18 cellular contexts compared by ENCODE assay signal in genomic region chr16:18783430-18784341, GRCh38. TPM values are rescaled to one million over a fixed set of nuclear protein-coding genes. Genes with fewer than 3 reads are reported as not detected.
DNase-seq lines count a peak whose midpoint lies in the region; ATAC-seq, FAIRE-seq and TF ChIP-seq lines count a peak whose summit lies in the region.
"Had no signal": no experiment of that assay in that cellular context is flagged by ENCODE, and none has a peak within 500 bp of the region (broad histone marks: within the 10 kb centered on the region; RNA-seq: fewer than 3 reads in every experiment).

No MANE protein-coding gene starts in this region.

- TF ChIP-seq RAD21 in HepG2 (CRISPR knock-in tag; IDR thresholded peaks at IDR 0.05) = no peak

- in situ Hi-C loops in HepG2 (cut with HindIII; ENCODE audit: extremely low pct_ligation_motif_present, low pct_unique_long_range_greater_than_20kb) = no loop called here

- peaks cover 48% of the 10 kb centered on the region for H3K36me3 Mint-ChIP-seq in T-cell
- H3K36me3 Mint-ChIP-seq in immature natural killer cell = peaks cover 12 to 49% (median 44%) of the 10 kb centered on the region in 3 donors

- peak overlapping the region; percentile 32 to 71 for H3K27ac Mint-ChIP-seq in T-cell
- H3K27ac Mint-ChIP-seq in immature natural killer cell = peak overlapping the region; percentile 55 to 80 (median 66)

- no peaks in the 10 kb centered on the region for H3K27me3 ChIP-seq in HepG2 (ENCODE audit: control insufficient read depth in 1 of 2, insufficient read depth in 2 of 2, low read length in 2 of 2)
- no peaks in the 10 kb centered on the region for H3K27me3 ChIP-seq in right lobe of liver
- H3K27me3 ChIP-seq: brain microvascular endothelial cell, dorsolateral prefrontal cortex, SJCRH30 had no signal

- no peak; a peak in 1 of 4 replicates for TF ChIP-seq POLR2A in HepG2 (IDR thresholded peaks at IDR 0.05; ENCODE audit: insufficient read depth in 1 of 2, low read depth in 2 of 2, low read length in 2 of 2)
- TF ChIP-seq POLR2A in right lobe of liver (IDR thresholded peaks at IDR 0.05) = no peak

- H3K9me3 Mint-ChIP-seq in T-cell = no peaks in the 10 kb centered on the region
- no peaks in the 10 kb centered on the region for H3K9me3 Mint-ChIP-seq in immature natural killer cell
- H3K9me3 Mint-ChIP-seq: naive thymus-derived CD8-positive, alpha-beta T cell had no signal

- no peak overlapping the region for H2AFZ ChIP-seq in HepG2 (ENCODE audit: low read length)

- peaks cover 45 to 63% of the 10 kb centered on the region in 2 experiments for H3K36me3 ChIP-seq in HepG2 (replicated peaks in 1 of 2; ENCODE audit: control insufficient read depth in 1 of 2, insufficient read depth in 2 of 2, low read length in 2 of 2)
- peaks cover 7 to 63% (median 36%) of the 10 kb centered on the region in 4 donors for H3K36me3 ChIP-seq in right lobe of liver

- no peak for DNase-seq in HepG2 (ENCODE audit: low spot score)
- DNase-seq in right lobe of liver = no peak
- no peak for DNase-seq in T-cell
- no peak for DNase-seq in immature natural killer cell
- DNase-seq: activated CD4-positive, alpha-beta T cell treated with anti-CD3 and anti-CD28 coated beads, Interleukin-2, amount 50 U/mL, for 4 hours; brain microvascular endothelial cell; DMS 273 treated with DMSO at 0.1 percent for 48 hours; dorsolateral prefrontal cortex; head of caudate nucleus; naive thymus-derived CD8-positive, alpha-beta T cell; NCI-H187; NCI-H446; SJCRH30 had no signal

- intact Hi-C loops in HepG2 (cut with micrococcal nuclease; ENCODE audit: unreplicated experiment) (no loop called here), right lobe of liver (cut with DNase I) (no loop called here)

- WGBS in HepG2 (ENCODE audit: low lambda C conversion rate) = 92% methylated on average over 17 of the region's 17 CpGs
- 85% methylated on average over 6 of the region's 17 CpGs for WGBS in right lobe of liver (ENCODE audit: insufficient coverage, low coverage, low lambda C conversion rate, missing lambda C conversion rate)

- H3K9ac ChIP-seq in HepG2 (ENCODE audit: insufficient read depth, low read depth, low read length) = no peak overlapping the region

- H3K79me2 ChIP-seq in HepG2 (ENCODE audit: insufficient read depth, low read length) = peaks cover 57% of the 10 kb centered on the region

- H3K27ac ChIP-seq in HepG2 (ENCODE audit: extremely low read length, insufficient read depth, low read length) = no peak overlapping the region
- H3K27ac ChIP-seq in right lobe of liver = no peak overlapping the region
- H3K27ac ChIP-seq: brain microvascular endothelial cell, dorsolateral prefrontal cortex, SJCRH30 had no signal

- H3K4me1 ChIP-seq in HepG2 (ENCODE audit: insufficient read depth, low read length) (peaks cover 51% of the 10 kb centered on the region), right lobe of liver (peaks cover 0 to 10% (median 4%) of the 10 kb centered on the region in 4 donors)

- peaks cover 63% of the 10 kb centered on the region for H4K20me1 ChIP-seq in HepG2 (ENCODE audit: insufficient read depth, low read length)

- H3K4me2 ChIP-seq in HepG2 (ENCODE audit: low read depth, low read length) = no peak overlapping the region

- no peaks in the 10 kb centered on the region for H3K9me3 ChIP-seq in HepG2 (ENCODE audit: low read length)
- H3K9me3 ChIP-seq in right lobe of liver = no peaks in the 10 kb centered on the region
- H3K9me3 ChIP-seq: HAP-1, SJCRH30 had no signal

- no peak overlapping the region for H3K4me3 ChIP-seq in HepG2 (replicated peaks in 1 of 3; ENCODE audit: insufficient read depth in 1 of 3, low read depth in 2 of 3, low read length in 3 of 3)
- H3K4me3 ChIP-seq in right lobe of liver = no peak overlapping the region
- H3K4me3 ChIP-seq: dorsolateral prefrontal cortex, HAP-1, SJCRH30 had no signal

- TSS peak; percentile 1 for BruUV-seq in HepG2 (replicated peaks; lab: Mats Ljungman, UMichigan)

- ATAC-seq in HepG2 (no peak), right lobe of liver (no peak), T-cell (replicated peaks in 1 of 4) (no peak), HG03439 (IDR thresholded peaks at IDR 0.05; ENCODE audit: unreplicated experiment) (no peak), HG03097 (IDR thresholded peaks at IDR 0.05; ENCODE audit: low FRiP score, unreplicated experiment) (no peak), GM21528 (IDR thresholded peaks at IDR 0.05; ENCODE audit: low FRiP score, unreplicated experiment) (no peak)

- TF ChIP-seq EP300 in HepG2 (IDR thresholded peaks at IDR 0.05; ENCODE audit: low read depth in 2 of 2, low read length in 2 of 2) (no peak), HepG2 (CRISPR knock-in tag; IDR thresholded peaks at IDR 0.05; ENCODE audit: borderline replicate concordance) (no peak)

- no peak for FAIRE-seq in HepG2 (lab: Jason Lieb, UNC)
- FAIRE-seq: GM18507 had no signal

- no peaks in the 10 kb centered on the region for H3K27me3 Mint-ChIP-seq in T-cell
- H3K27me3 Mint-ChIP-seq in immature natural killer cell (ENCODE audit: low read depth in 3 of 3) = peaks cover 0 to 7% (median 5%) of the 10 kb centered on the region in 3 donors
- H3K27me3 Mint-ChIP-seq: naive thymus-derived CD8-positive, alpha-beta T cell had no signal

- peaks cover 40 to 56% (median 55%) of the 10 kb centered on the region in 3 donors for H3K4me1 Mint-ChIP-seq in T-cell
- H3K4me1 Mint-ChIP-seq in immature natural killer cell = peaks cover 53 to 56% of the 10 kb centered on the region in 2 donors

- TF ChIP-seq CTCF in HepG2 (CRISPR knock-in tag; IDR thresholded peaks at IDR 0.05) (no peak), right lobe of liver (IDR thresholded peaks at IDR 0.05) (no peak)

- POLR2A ChIA-PET in HepG2 (lab: Yijun Ruan, JAX) (interaction anchor here (1.3 to 2.1 kb wide), 2 partner anchors 8 to 17 kb away, joined by 3 to 13 read pairs; partner anchors contain the start of gene ARL6IP1), T-cell (lab: Charles Lee) (interaction anchor here in 1 of 2 donors (1.0 kb wide), 1 partner anchor 284 kb away, joined by 3 read pairs; the partner anchor contains the start of gene COQ7)

- H3K4me3 Mint-ChIP-seq in T-cell = no peak overlapping the region
- peak overlapping the region in 1 of 5 donors; percentile 1 for H3K4me3 Mint-ChIP-seq in immature natural killer cell

- CTCF ChIA-PET in HepG2 (lab: Yijun Ruan, JAX; ENCODE audit: low intra/inter-chr PET ratio, low total read pairs) (no interaction called here), T-cell (lab: Charles Lee) (no interaction called here)

RNA-seq across cellular contexts. Expression of gene RPS15A, which starts 6.4 kb away (rescaled TPM):
- total RNA-seq in HepG2 (2016; rRNA removed; fragmentation: Illumina TruSeq; extraction: Trizol) (5,489 and 6,421 TPM in 2 replicates), right lobe of liver (100 to 1,000 TPM; 413 to 736 (median 445) TPM), T-cell (1,000 to 10,000 TPM; 2,862 to 3,462 (median 2,982) TPM)
- total RNA-seq in HepG2 (2016; cell fraction: cytosol; rRNA removed; fragmentation: Illumina TruSeq; extraction: Trizol; ENCODE audit: low read depth) = 8,046 and 9,031 TPM in 2 replicates
- 5,533 and 6,779 TPM in 2 replicates for total RNA-seq in HepG2 (2016; cell fraction: insoluble cytoplasmic fraction; rRNA removed; fragmentation: Illumina TruSeq; extraction: Trizol)
- 15,303 and 15,847 TPM in 2 replicates for total RNA-seq in HepG2 (2016; cell fraction: membrane; rRNA removed; fragmentation: Illumina TruSeq; extraction: Trizol)
- total RNA-seq in HepG2 (2016; cell fraction: nucleus; rRNA removed; fragmentation: Illumina TruSeq; extraction: Trizol) = 1,768 and 1,992 TPM in 2 replicates
- polyA plus RNA-seq in HepG2 (2011; rRNA removed) (8,070 and 9,457 TPM in 2 replicates), immature natural killer cell (1,000 to 10,000 TPM in 2 of 3 donors, 100 to 1,000 TPM in 1; 767 to 2,522 (median 1,576) TPM)
- polyA plus RNA-seq in HepG2 (2011; cell fraction: cytosol; rRNA removed) = 13,484 and 16,402 TPM in 2 replicates
- 2,439 and 3,146 TPM in 2 replicates for polyA plus RNA-seq in HepG2 (2011; cell fraction: nucleus; rRNA removed)
- polyA plus RNA-seq in HepG2 (2012) = 7,540 and 10,455 TPM in 2 replicates
- polyA plus RNA-seq in HepG2 (2016; cell fraction: cytosol; fragmentation: Illumina TruSeq; extraction: Trizol; ENCODE audit: low read depth) = 10,067 and 10,790 TPM in 2 replicates
- polyA plus RNA-seq in HepG2 (2016; cell fraction: insoluble cytoplasmic fraction; fragmentation: Illumina TruSeq; extraction: Trizol; ENCODE audit: low read depth) = 5,820 and 6,347 TPM in 2 replicates
- 12,932 and 13,350 TPM in 2 replicates for polyA plus RNA-seq in HepG2 (2016; cell fraction: membrane; fragmentation: Illumina TruSeq; extraction: Trizol; ENCODE audit: low read depth)
- polyA plus RNA-seq in HepG2 (2016; cell fraction: nucleus; fragmentation: Illumina TruSeq; extraction: Trizol; ENCODE audit: insufficient read depth, low read depth) = 3,080 and 3,274 TPM in 2 replicates
- polyA minus RNA-seq in HepG2 (2011; rRNA and poly(A)+ RNA removed; ENCODE audit: low replicate concordance) = 955 and 1,060 TPM in 2 replicates
- 550 and 682 TPM in 2 replicates for polyA minus RNA-seq in HepG2 (2011; cell fraction: cytosol; rRNA and poly(A)+ RNA removed)
- polyA minus RNA-seq in HepG2 (2011; cell fraction: nucleus; rRNA and poly(A)+ RNA removed) = 381 and 597 TPM in 2 replicates

RNA-seq across cellular contexts. Expression of gene ARL6IP1, which starts 17.7 kb away (rescaled TPM):
- total RNA-seq in HepG2 (2016; rRNA removed; fragmentation: Illumina TruSeq; extraction: Trizol) (273 and 373 TPM in 2 replicates), right lobe of liver (100 to 1,000 TPM; 103 to 160 (median 109) TPM), T-cell (100 to 1,000 TPM in 2 of 5 donors, 10 to 100 TPM in 3; 78.8 to 122 (median 89.5) TPM)
- total RNA-seq in HepG2 (2016; cell fraction: cytosol; rRNA removed; fragmentation: Illumina TruSeq; extraction: Trizol; ENCODE audit: low read depth) = 62.8 and 68.6 TPM in 2 replicates
- total RNA-seq in HepG2 (2016; cell fraction: insoluble cytoplasmic fraction; rRNA removed; fragmentation: Illumina TruSeq; extraction: Trizol) = 270 and 373 TPM in 2 replicates
- total RNA-seq in HepG2 (2016; cell fraction: membrane; rRNA removed; fragmentation: Illumina TruSeq; extraction: Trizol) = 152 and 174 TPM in 2 replicates
- total RNA-seq in HepG2 (2016; cell fraction: nucleus; rRNA removed; fragmentation: Illumina TruSeq; extraction: Trizol) = 309 and 367 TPM in 2 replicates
- polyA plus RNA-seq in HepG2 (2011; rRNA removed) (183 and 263 TPM in 2 replicates), immature natural killer cell (100 to 1,000 TPM; 267 to 497 (median 308) TPM)
- polyA plus RNA-seq in HepG2 (2011; cell fraction: cytosol; rRNA removed) = 211 and 261 TPM in 2 replicates
- polyA plus RNA-seq in HepG2 (2011; cell fraction: nucleus; rRNA removed) = 71.4 and 76.3 TPM in 2 replicates
- 155 and 252 TPM in 2 replicates for polyA plus RNA-seq in HepG2 (2012)
- 29.0 and 31.7 TPM in 2 replicates for polyA plus RNA-seq in HepG2 (2016; cell fraction: cytosol; fragmentation: Illumina TruSeq; extraction: Trizol; ENCODE audit: low read depth)
- 231 and 253 TPM in 2 replicates for polyA plus RNA-seq in HepG2 (2016; cell fraction: insoluble cytoplasmic fraction; fragmentation: Illumina TruSeq; extraction: Trizol; ENCODE audit: low read depth)
- 67.0 and 74.0 TPM in 2 replicates for polyA plus RNA-seq in HepG2 (2016; cell fraction: membrane; fragmentation: Illumina TruSeq; extraction: Trizol; ENCODE audit: low read depth)
- 404 and 453 TPM in 2 replicates for polyA plus RNA-seq in HepG2 (2016; cell fraction: nucleus; fragmentation: Illumina TruSeq; extraction: Trizol; ENCODE audit: insufficient read depth, low read depth)
- 262 and 330 TPM in 2 replicates for polyA minus RNA-seq in HepG2 (2011; rRNA and poly(A)+ RNA removed; ENCODE audit: low replicate concordance)
- polyA minus RNA-seq in HepG2 (2011; cell fraction: cytosol; rRNA and poly(A)+ RNA removed) = 199 and 232 TPM in 2 replicates
- polyA minus RNA-seq in HepG2 (2011; cell fraction: nucleus; rRNA and poly(A)+ RNA removed) = 155 and 156 TPM in 2 replicates
